In the genomic region with DNA sequence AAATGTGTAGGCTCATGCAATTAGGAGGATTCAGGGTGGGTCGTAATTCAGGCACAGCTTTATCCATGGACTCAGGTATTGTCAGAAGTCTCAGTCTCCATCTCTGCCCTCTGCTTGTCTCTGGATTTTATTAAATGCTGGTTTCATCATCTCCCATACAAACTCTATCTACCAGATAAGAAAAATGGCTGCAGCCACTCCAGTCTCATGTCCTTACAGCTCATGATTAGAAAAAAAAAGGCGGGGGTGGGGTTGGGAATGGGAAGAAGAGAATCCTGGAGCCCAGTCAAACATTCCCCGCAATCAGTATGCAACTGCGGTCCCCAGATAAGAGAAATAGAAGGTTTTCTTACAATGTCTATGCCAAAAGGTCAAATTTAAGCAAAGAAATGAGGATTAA, we compare ENCODE assay signal across 1 cellular context.
TF ChIP-seq lines count a peak whose summit lies in the region.

No MANE protein-coding gene starts in this region.

TF ChIP-seq in endothelial cell of umbilical vein, 7 proteins besides CTCF, POLR2A, EP300 and RAD21:
- TF ChIP-seq EZH2 (IDR thresholded peaks at IDR 0.05; ENCODE audit: borderline replicate concordance, low read depth, low read length, severe bottlenecking) (no peak), JUN (IDR thresholded peaks at IDR 0.05; ENCODE audit: borderline replicate concordance, insufficient read depth, insufficient read length, low read depth) (no peak), FOS (IDR thresholded peaks at IDR 0.05; ENCODE audit: borderline replicate concordance, insufficient read depth, low read length) (no peak), MYC (IDR thresholded peaks at IDR 0.05; ENCODE audit: low read depth, low read length) (no peak), GATA2 (IDR thresholded peaks at IDR 0.05; ENCODE audit: insufficient read depth, insufficient read length, low read depth, low read length) (no peak), MAX (IDR thresholded peaks at IDR 0.05; ENCODE audit: insufficient read depth, insufficient read length) (no peak), POLR2AphosphoS5 (IDR thresholded peaks at IDR 0.05; ENCODE audit: insufficient read depth, low read depth, low read length) (no peak)
